1 cellular context compared by ENCODE assay signal in the genomic region with DNA sequence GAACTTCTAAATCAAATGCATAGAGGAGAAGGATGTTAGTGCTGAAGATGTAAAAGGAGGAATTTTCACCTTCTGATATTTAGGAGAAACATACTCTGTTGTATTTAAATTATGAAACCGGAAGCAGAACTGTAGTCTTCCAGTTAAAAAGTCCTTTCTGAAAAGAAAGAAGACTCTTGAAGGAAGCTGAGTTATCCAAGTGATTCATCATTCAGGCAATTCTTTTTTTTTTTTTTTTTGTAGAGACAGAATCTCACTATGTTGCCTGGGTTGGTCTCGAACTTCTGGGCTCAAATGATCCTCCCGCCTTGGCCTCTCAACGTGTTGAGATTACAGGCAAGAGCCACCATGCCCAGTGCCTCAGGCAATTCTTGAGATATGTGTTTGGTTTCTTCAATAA.
TF ChIP-seq lines count a peak whose summit lies in the region.

No MANE protein-coding gene starts in this region.

TF ChIP-seq in IMR-90, 13 proteins besides CTCF, POLR2A, EP300 and RAD21:
- TF ChIP-seq FOS (IDR thresholded peaks at IDR 0.05; ENCODE audit: low read depth, low read length), result no peak
- TF ChIP-seq, protein P1, sequence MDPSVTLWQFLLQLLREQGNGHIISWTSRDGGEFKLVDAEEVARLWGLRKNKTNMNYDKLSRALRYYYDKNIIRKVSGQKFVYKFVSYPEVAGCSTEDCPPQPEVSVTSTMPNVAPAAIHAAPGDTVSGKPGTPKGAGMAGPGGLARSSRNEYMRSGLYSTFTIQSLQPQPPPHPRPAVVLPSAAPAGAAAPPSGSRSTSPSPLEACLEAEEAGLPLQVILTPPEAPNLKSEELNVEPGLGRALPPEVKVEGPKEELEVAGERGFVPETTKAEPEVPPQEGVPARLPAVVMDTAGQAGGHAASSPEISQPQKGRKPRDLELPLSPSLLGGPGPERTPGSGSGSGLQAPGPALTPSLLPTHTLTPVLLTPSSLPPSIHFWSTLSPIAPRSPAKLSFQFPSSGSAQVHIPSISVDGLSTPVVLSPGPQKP (IDR thresholded peaks at IDR 0.05; ENCODE audit: borderline replicate concordance, low read depth, low read length), result no peak
- no peak for TF ChIP-seq CEBPB (IDR thresholded peaks at IDR 0.05; ENCODE audit: low read depth, low read length)
- TF ChIP-seq CHD1 (IDR thresholded peaks at IDR 0.05; ENCODE audit: low read depth, low read length), result no peak
- TF ChIP-seq NFE2L2 (IDR thresholded peaks at IDR 0.05; ENCODE audit: low read depth, low read length), result no peak
